ENCODE assay signal across 29 cellular contexts in genomic region chr6:37946021-37946420, GRCh38.
DNase-seq lines count a peak whose midpoint lies in the region; ATAC-seq and TF ChIP-seq lines count a peak whose summit lies in the region.
"Had no signal": no experiment of that assay in that cellular context is flagged by ENCODE, and none has a peak within 500 bp of the region (broad histone marks: within the 10 kb centered on the region; RNA-seq: fewer than 3 reads in every experiment).

No MANE protein-coding gene starts in this region.

- no peak for DNase-seq in natural killer cell
- no peak for DNase-seq in natural killer cell treated with Interleukin-12 subunit alpha and Interleukin-12 subunit beta and Interleukin-15 and Interleukin-18, amount 100 ng/mL, for 72 hours (ENCODE audit: low spot score)
- DNase-seq in NCI-H2029 treated with DMSO at 0.1 percent for 48 hours (lab: John Stamatoyannopoulos, UW) = peak; percentile 28
- DNase-seq in activated naive CD8-positive, alpha-beta T cell treated with anti-CD3 and anti-CD28 coated beads for 36 hours = no peak
- DNase-seq in thyroid gland = no peak
- DNase-seq in effector memory CD4-positive, alpha-beta T cell = no peak
- DNase-seq in OCI-M1 (lab: John Stamatoyannopoulos, UW) = no peak
- DNase-seq: activated CD4-positive, alpha-beta T cell treated with anti-CD3 and anti-CD28 coated beads, Interleukin-2, amount 10 ng/mL, durations not matched to agents 7 days and 5 days; activated naive CD4-positive, alpha-beta T cell treated with Interleukin-2 at 50 U/mL for 16 hours; adrenal gland; body of pancreas; COR-L47; dermis blood vessel endothelial cell; DND-41; esophagus squamous epithelium; foreskin keratinocyte; GF-D8; head of caudate nucleus; Kasumi-1; left ventricle myocardium superior; mesendoderm; NCI-H1417 treated with DMSO at 0.1 percent for 48 hours; NCI-H2171; NCI-H526 treated with DMSO at 0.1 percent for 48 hours; stimulated activated CD4-positive, alpha-beta T cell treated with anti-CD3 and anti-CD28 coated beads, Interleukin-4, amount 100 ng/mL, for 1 hour; trophoblast cell had no signal

- no peaks in the 10 kb centered on the region for H3K27me3 ChIP-seq in thyroid gland
- H3K27me3 ChIP-seq in effector memory CD4-positive, alpha-beta T cell (replicated peaks; ENCODE audit: control insufficient read depth, insufficient read depth, low read length, poor library complexity, severe bottlenecking) = no peaks in the 10 kb centered on the region
- H3K27me3 ChIP-seq: adrenal gland; BLaER1 treated with 17β-estradiol and CSF1 and Interleukin-3, amounts not matched to agents 10 nM and 100 nM; body of pancreas; esophagus squamous epithelium; foreskin keratinocyte; SJSA1 had no signal

- H3K27me3 Mint-ChIP-seq in natural killer cell (ENCODE audit: low read depth in 2 of 2) = no peaks in the 10 kb centered on the region
- H3K27me3 Mint-ChIP-seq in natural killer cell treated with Interleukin-12 subunit alpha and Interleukin-12 subunit beta and Interleukin-15 and Interleukin-18, amount 100 ng/mL, for 72 hours = no peaks in the 10 kb centered on the region
- no peaks in the 10 kb centered on the region for H3K27me3 Mint-ChIP-seq in activated naive CD8-positive, alpha-beta T cell treated with anti-CD3 and anti-CD28 coated beads for 36 hours
- H3K27me3 Mint-ChIP-seq: activated CD4-positive, alpha-beta T cell treated with anti-CD3 and anti-CD28 coated beads, Interleukin-2, amount 10 ng/mL, durations not matched to agents 7 days and 5 days had no signal

- H3K36me3 ChIP-seq in thyroid gland = no peaks in the 10 kb centered on the region
- no peaks in the 10 kb centered on the region for H3K36me3 ChIP-seq in effector memory CD4-positive, alpha-beta T cell (ENCODE audit: control insufficient read depth, insufficient read depth, low read length)
- H3K36me3 ChIP-seq: adrenal gland, esophagus squamous epithelium, prostate gland, SJSA1 had no signal

- ATAC-seq in natural killer cell = no peak
- no peak for ATAC-seq in natural killer cell treated with Interleukin-12 subunit alpha and Interleukin-12 subunit beta and Interleukin-15 and Interleukin-18, amount 100 ng/mL, for 72 hours
- ATAC-seq: body of pancreas, foreskin keratinocyte, left ventricle myocardium superior had no signal

- no peak for TF ChIP-seq CTCF in natural killer cell (IDR thresholded peaks at IDR 0.05)
- no peak for TF ChIP-seq CTCF in thyroid gland (IDR thresholded peaks at IDR 0.05)

- intact Hi-C loops in natural killer cell (cut with micrococcal nuclease) (no loop called here), thyroid gland (cut with DNase I) (no loop called here)

- H3K4me1 ChIP-seq in thyroid gland = peaks cover 9 to 37% of the 10 kb centered on the region in 2 donors
- no peaks in the 10 kb centered on the region for H3K4me1 ChIP-seq in effector memory CD4-positive, alpha-beta T cell (ENCODE audit: control insufficient read depth, insufficient read depth, low read length, poor library complexity, severe bottlenecking)
- H3K4me1 ChIP-seq: prostate gland had no signal

- H3K27ac Mint-ChIP-seq in natural killer cell = peak overlapping the region; percentile 14 to 20
- H3K27ac Mint-ChIP-seq in natural killer cell treated with Interleukin-12 subunit alpha and Interleukin-12 subunit beta and Interleukin-15 and Interleukin-18, amount 100 ng/mL, for 72 hours = peak overlapping the region in 1 of 2 donors; percentile 84
- H3K27ac Mint-ChIP-seq in activated naive CD8-positive, alpha-beta T cell treated with anti-CD3 and anti-CD28 coated beads for 36 hours = peak overlapping the region; percentile 18
- H3K27ac Mint-ChIP-seq: activated CD4-positive, alpha-beta T cell treated with anti-CD3 and anti-CD28 coated beads, Interleukin-2, amount 10 ng/mL, durations not matched to agents 7 days and 5 days had no signal

- peaks cover 74 to 80% of the 10 kb centered on the region in 2 donors for H3K4me1 Mint-ChIP-seq in natural killer cell
- H3K4me1 Mint-ChIP-seq in natural killer cell treated with Interleukin-12 subunit alpha and Interleukin-12 subunit beta and Interleukin-15 and Interleukin-18, amount 100 ng/mL, for 72 hours (ENCODE audit: low read depth in 2 of 2) = peaks cover 65 to 66% of the 10 kb centered on the region in 2 donors
- H3K4me1 Mint-ChIP-seq in activated naive CD8-positive, alpha-beta T cell treated with anti-CD3 and anti-CD28 coated beads for 36 hours = peaks cover 56% of the 10 kb centered on the region

- no peaks in the 10 kb centered on the region for H3K36me3 Mint-ChIP-seq in natural killer cell
- H3K36me3 Mint-ChIP-seq in natural killer cell treated with Interleukin-12 subunit alpha and Interleukin-12 subunit beta and Interleukin-15 and Interleukin-18, amount 100 ng/mL, for 72 hours = peaks cover 6% of the 10 kb centered on the region
- H3K36me3 Mint-ChIP-seq in activated naive CD8-positive, alpha-beta T cell treated with anti-CD3 and anti-CD28 coated beads for 36 hours = peaks cover 29% of the 10 kb centered on the region

- H3K27ac ChIP-seq in thyroid gland = no peak overlapping the region
- H3K27ac ChIP-seq in effector memory CD4-positive, alpha-beta T cell (ENCODE audit: insufficient read depth, low read length, poor library complexity, severe bottlenecking) = no peak overlapping the region
- H3K27ac ChIP-seq: adrenal gland; BLaER1 treated with 17β-estradiol and CSF1 and Interleukin-3, amounts not matched to agents 10 nM and 100 nM; body of pancreas; esophagus squamous epithelium; foreskin keratinocyte; prostate gland; SJSA1 had no signal

- no peaks in the 10 kb centered on the region for H3K9me3 ChIP-seq in thyroid gland
- no peaks in the 10 kb centered on the region for H3K9me3 ChIP-seq in effector memory CD4-positive, alpha-beta T cell (ENCODE audit: control insufficient read depth, low read length)
- H3K9me3 ChIP-seq: adrenal gland, body of pancreas, esophagus squamous epithelium, prostate gland, SJSA1 had no signal

- 82 to 86% methylated on average over 1 of the region's 1 CpG for WGBS in thyroid gland, 2 donors

- H3K9me3 Mint-ChIP-seq in natural killer cell = peaks cover 0 to 2% of the 10 kb centered on the region in 2 donors
- H3K9me3 Mint-ChIP-seq in natural killer cell treated with Interleukin-12 subunit alpha and Interleukin-12 subunit beta and Interleukin-15 and Interleukin-18, amount 100 ng/mL, for 72 hours = peaks cover 5% of the 10 kb centered on the region
- peaks cover 4% of the 10 kb centered on the region for H3K9me3 Mint-ChIP-seq in activated naive CD8-positive, alpha-beta T cell treated with anti-CD3 and anti-CD28 coated beads for 36 hours

- H3K4me3 ChIP-seq in thyroid gland (replicated peaks in 1 of 3) = no peak overlapping the region
- H3K4me3 ChIP-seq in effector memory CD4-positive, alpha-beta T cell (ENCODE audit: insufficient read depth, low read depth, low read length, poor library complexity, severe bottlenecking) = no peak overlapping the region
- H3K4me3 ChIP-seq: adrenal gland; BLaER1 treated with 17β-estradiol and CSF1 and Interleukin-3, amounts not matched to agents 10 nM and 100 nM; body of pancreas; esophagus squamous epithelium; prostate gland; SJSA1 had no signal

- H3K4me3 Mint-ChIP-seq in natural killer cell = no peak overlapping the region
- H3K4me3 Mint-ChIP-seq in natural killer cell treated with Interleukin-12 subunit alpha and Interleukin-12 subunit beta and Interleukin-15 and Interleukin-18, amount 100 ng/mL, for 72 hours = no peak overlapping the region
- H3K4me3 Mint-ChIP-seq in activated naive CD8-positive, alpha-beta T cell treated with anti-CD3 and anti-CD28 coated beads for 36 hours = no peak overlapping the region
- H3K4me3 Mint-ChIP-seq: activated CD4-positive, alpha-beta T cell treated with anti-CD3 and anti-CD28 coated beads, Interleukin-2, amount 10 ng/mL, durations not matched to agents 7 days and 5 days had no signal

- no peak for TF ChIP-seq POLR2A in thyroid gland (IDR thresholded peaks at IDR 0.05)
